ENCODE assay signal across 25 cellular contexts in the genomic region with DNA sequence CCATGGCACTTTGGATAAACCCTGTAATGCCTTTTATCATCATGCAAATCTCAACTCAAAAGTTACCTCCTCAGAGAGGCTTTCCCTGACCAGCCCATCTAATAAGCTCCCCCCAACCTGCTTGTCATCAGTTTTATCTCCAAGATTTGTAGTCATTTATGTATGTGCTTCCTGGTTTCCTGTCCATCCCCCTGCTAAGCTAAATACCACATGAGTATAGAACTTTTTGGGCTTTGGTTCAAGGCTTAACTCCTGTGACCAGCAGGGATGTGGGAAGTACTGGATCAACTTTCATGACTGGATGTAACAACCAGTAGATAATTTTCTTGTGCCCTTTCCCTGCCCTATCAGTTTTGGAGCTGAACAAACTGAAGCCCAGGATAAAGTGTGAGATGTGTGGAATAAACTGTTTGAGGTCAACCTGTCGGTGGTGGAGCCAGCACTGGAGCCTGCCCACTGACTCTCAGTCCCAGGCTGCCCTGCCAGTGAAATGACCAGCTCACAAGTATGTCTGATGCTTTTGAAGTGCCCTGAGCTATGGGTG.
"Had no signal": no experiment of that assay in that cellular context is flagged by ENCODE, and none has a peak within 500 bp of the region (broad histone marks: within the 10 kb centered on the region; RNA-seq: fewer than 3 reads in every experiment).

No MANE protein-coding gene starts in this region.

- DNase-seq: activated CD4-positive, alpha-beta T cell treated with anti-CD3 and anti-CD28 coated beads for 4 hours; activated CD4-positive, alpha-beta T cell treated with anti-CD3 and anti-CD28 coated beads, Interleukin-2, amount 50 U/mL, for 4 hours; activated CD8-positive, alpha-beta memory T cell treated with anti-CD3 and anti-CD28 coated beads, Interleukin-2, amount 50 U/mL, for 48 hours; activated CD8-positive, alpha-beta T cell treated with anti-CD3 and anti-CD28 coated beads, Interleukin-2, amount 10 ng/mL, durations not matched to agents 7 days and 5 days; activated naive CD4-positive, alpha-beta T cell treated with anti-CD3 and anti-CD28 coated beads, Interleukin-2, amount 50 U/mL, for 16 hours; activated naive CD8-positive, alpha-beta T cell treated with anti-CD3 and anti-CD28 coated beads, Interleukin-2, amount 10 ng/mL, durations not matched to agents 7 days and 5 days; activated T-cell treated with anti-CD3 and anti-CD28 coated beads, Interleukin-2, amount 50 U/mL, for 1 hour; amniotic stem cell; body of pancreas; central memory CD4-positive, alpha-beta T cell; Kasumi-1; KBM-7; NCI-H1092; NCI-H1417; NCI-H1694; NCI-H2029; NCI-H2107; NCI-H2171 treated with DMSO at 0.1 percent for 48 hours; NCI-H226; NCI-H510A; NCI-H69; NK-92 treated with Interleukin-12 subunit alpha and Interleukin-12 subunit beta, amount 100 ng/mL, for 24 hours; Peyer's patch; SHP77 treated with DMSO at 0.1 percent for 48 hours had no signal

- H3K36me3 ChIP-seq: ascending aorta, Peyer's patch had no signal

- H3K4me3 ChIP-seq: ascending aorta, body of pancreas, Peyer's patch had no signal

- H3K27ac ChIP-seq: ascending aorta, body of pancreas, Peyer's patch had no signal

- H3K9me3 ChIP-seq: ascending aorta, body of pancreas, Peyer's patch had no signal

- H3K4me1 ChIP-seq: ascending aorta, body of pancreas, Peyer's patch had no signal

- H3K27me3 ChIP-seq: ascending aorta, body of pancreas, Peyer's patch had no signal
